ENCODE assay signal across 1 cellular context in the genomic region with DNA sequence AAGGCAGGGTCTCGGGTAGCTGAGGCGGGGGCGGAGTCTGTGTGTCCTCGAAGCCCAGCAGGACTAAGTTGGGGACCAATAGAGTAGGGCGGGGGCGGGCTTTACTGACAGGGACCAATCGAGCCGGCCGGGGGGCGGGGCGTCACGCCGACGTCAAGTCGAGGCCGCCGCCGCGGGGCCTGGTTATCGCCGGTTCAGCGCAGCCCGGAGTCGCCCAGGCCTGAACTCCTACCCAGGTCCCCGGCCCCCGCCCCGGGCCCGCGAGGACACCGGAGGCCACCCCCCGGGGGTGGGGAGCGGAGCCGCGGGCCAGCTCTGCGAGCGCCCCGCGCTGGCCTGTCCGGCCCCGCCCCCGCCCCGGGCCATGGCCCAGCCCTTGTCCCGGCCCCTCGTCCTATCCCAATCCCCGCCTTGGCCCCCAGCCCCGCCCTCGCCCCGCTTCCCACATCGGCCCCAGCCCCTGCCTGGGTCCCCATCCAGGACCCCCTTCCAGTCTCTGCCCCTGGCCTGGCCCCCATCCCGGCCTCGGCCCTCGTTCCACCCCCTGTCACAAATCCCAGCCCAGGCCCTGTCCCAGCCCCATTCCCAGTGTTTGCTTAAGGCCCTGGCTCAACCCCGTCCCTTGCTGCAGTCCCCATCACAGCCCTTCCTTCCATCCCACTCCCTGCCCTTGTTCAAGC.
TF ChIP-seq lines count a peak whose summit lies in the region.

TSS of gene TMEM8B (plus strand) at position 145 of the 680 bp plus-strand sequence. CDS start at position 365, 220 bp downstream.

TF ChIP-seq in HepG2, 621 proteins besides CTCF, POLR2A, EP300 and RAD21 (continued from another document):
- TF ChIP-seq, protein P1, sequence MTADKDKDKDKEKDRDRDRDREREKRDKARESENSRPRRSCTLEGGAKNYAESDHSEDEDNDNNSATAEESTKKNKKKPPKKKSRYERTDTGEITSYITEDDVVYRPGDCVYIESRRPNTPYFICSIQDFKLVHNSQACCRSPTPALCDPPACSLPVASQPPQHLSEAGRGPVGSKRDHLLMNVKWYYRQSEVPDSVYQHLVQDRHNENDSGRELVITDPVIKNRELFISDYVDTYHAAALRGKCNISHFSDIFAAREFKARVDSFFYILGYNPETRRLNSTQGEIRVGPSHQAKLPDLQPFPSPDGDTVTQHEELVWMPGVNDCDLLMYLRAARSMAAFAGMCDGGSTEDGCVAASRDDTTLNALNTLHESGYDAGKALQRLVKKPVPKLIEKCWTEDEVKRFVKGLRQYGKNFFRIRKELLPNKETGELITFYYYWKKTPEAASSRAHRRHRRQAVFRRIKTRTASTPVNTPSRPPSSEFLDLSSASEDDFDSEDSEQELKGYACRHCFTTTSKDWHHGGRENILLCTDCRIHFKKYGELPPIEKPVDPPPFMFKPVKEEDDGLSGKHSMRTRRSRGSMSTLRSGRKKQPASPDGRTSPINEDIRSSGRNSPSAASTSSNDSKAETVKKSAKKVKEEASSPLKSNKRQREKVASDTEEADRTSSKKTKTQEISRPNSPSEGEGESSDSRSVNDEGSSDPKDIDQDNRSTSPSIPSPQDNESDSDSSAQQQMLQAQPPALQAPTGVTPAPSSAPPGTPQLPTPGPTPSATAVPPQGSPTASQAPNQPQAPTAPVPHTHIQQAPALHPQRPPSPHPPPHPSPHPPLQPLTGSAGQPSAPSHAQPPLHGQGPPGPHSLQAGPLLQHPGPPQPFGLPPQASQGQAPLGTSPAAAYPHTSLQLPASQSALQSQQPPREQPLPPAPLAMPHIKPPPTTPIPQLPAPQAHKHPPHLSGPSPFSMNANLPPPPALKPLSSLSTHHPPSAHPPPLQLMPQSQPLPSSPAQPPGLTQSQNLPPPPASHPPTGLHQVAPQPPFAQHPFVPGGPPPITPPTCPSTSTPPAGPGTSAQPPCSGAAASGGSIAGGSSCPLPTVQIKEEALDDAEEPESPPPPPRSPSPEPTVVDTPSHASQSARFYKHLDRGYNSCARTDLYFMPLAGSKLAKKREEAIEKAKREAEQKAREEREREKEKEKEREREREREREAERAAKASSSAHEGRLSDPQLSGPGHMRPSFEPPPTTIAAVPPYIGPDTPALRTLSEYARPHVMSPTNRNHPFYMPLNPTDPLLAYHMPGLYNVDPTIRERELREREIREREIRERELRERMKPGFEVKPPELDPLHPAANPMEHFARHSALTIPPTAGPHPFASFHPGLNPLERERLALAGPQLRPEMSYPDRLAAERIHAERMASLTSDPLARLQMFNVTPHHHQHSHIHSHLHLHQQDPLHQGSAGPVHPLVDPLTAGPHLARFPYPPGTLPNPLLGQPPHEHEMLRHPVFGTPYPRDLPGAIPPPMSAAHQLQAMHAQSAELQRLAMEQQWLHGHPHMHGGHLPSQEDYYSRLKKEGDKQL (CRISPR knock-in tag; IDR thresholded peaks at IDR 0.05; ENCODE audit: low read depth), result no peak
- no peak for TF ChIP-seq MZF1 (CRISPR knock-in tag; IDR thresholded peaks at IDR 0.05; ENCODE audit: borderline replicate concordance)
- no peak for TF ChIP-seq ZNF441 (CRISPR knock-in tag; IDR thresholded peaks at IDR 0.05; ENCODE audit: borderline replicate concordance)
- TF ChIP-seq EHMT2 (IDR thresholded peaks at IDR 0.05; ENCODE audit: borderline replicate concordance, low read depth, low read length), result no peak
- TF ChIP-seq ZNF567 (CRISPR knock-in tag; IDR thresholded peaks at IDR 0.05; ENCODE audit: borderline replicate concordance), result no peak
- TF ChIP-seq ZMAT3 (CRISPR knock-in tag; conservative IDR thresholded peaks at IDR 0.05), result peak; percentile 62; the same call in 1 of the 2 replicates
- no peak for TF ChIP-seq GMEB2 (CRISPR knock-in tag; IDR thresholded peaks at IDR 0.05; ENCODE audit: low read depth)
- TF ChIP-seq CREB1 (IDR thresholded peaks at IDR 0.05), result peak; percentile 76
- TF ChIP-seq CREB1 (CRISPR knock-in tag; IDR thresholded peaks at IDR 0.05), result no peak
- 0 out of 2 replicates have a peak, but pooled peaks have one; percentile 17 for TF ChIP-seq PATZ1 (CRISPR knock-in tag; IDR thresholded peaks at IDR 0.05)
- TF ChIP-seq ZNF44 (CRISPR knock-in tag; IDR thresholded peaks at IDR 0.05), result no peak
- no peak for TF ChIP-seq RBM39 (IDR thresholded peaks at IDR 0.05; ENCODE audit: low read depth, low read length, poor library complexity, severe bottlenecking)
- peak; percentile 61; the same call in 1 of the 2 replicates for TF ChIP-seq KDM2A (CRISPR knock-in tag; IDR thresholded peaks at IDR 0.05; ENCODE audit: borderline replicate concordance, low read depth)
- no peak for TF ChIP-seq HMG20B (CRISPR knock-in tag; conservative IDR thresholded peaks at IDR 0.05)
- TF ChIP-seq ZNF383 (CRISPR knock-in tag; IDR thresholded peaks at IDR 0.05; ENCODE audit: borderline replicate concordance), result no peak
- TF ChIP-seq ZNF761 (CRISPR knock-in tag; conservative IDR thresholded peaks at IDR 0.05), result no peak
- TF ChIP-seq MTF1 (CRISPR knock-in tag; IDR thresholded peaks at IDR 0.05), result no peak
- TF ChIP-seq ZNF777 (CRISPR knock-in tag; IDR thresholded peaks at IDR 0.05), result no peak
- no peak for TF ChIP-seq EED (CRISPR knock-in tag; IDR thresholded peaks at IDR 0.05)
- TF ChIP-seq SPEN (CRISPR knock-in tag; IDR thresholded peaks at IDR 0.05; ENCODE audit: low read depth), result peak; percentile 38
- peak; percentile 78 for TF ChIP-seq NFYB (CRISPR knock-in tag; IDR thresholded peaks at IDR 0.05)
- 0 out of 2 replicates have a peak, but pooled peaks have one; percentile 4 for TF ChIP-seq TOPORS (CRISPR knock-in tag; IDR thresholded peaks at IDR 0.05)
- no peak for TF ChIP-seq ZNF431 (CRISPR knock-in tag; IDR thresholded peaks at IDR 0.05; ENCODE audit: borderline replicate concordance, low read depth)
- peak; percentile 73 for TF ChIP-seq ZFX (CRISPR knock-in tag; IDR thresholded peaks at IDR 0.05; ENCODE audit: low read depth)
- no peak for TF ChIP-seq ZNF354B (CRISPR knock-in tag; IDR thresholded peaks at IDR 0.05)
- TF ChIP-seq ZNF891 (CRISPR knock-in tag; IDR thresholded peaks at IDR 0.05), result 0 out of 2 replicates have a peak, but pooled peaks have one; percentile 54
- peak; percentile 40; the same call in 1 of the 2 replicates for TF ChIP-seq MEIS2 (CRISPR knock-in tag; IDR thresholded peaks at IDR 0.05)
- TF ChIP-seq ZFP90 (CRISPR knock-in tag; IDR thresholded peaks at IDR 0.05; ENCODE audit: borderline replicate concordance), result no peak
- TF ChIP-seq ZFY (CRISPR knock-in tag; IDR thresholded peaks at IDR 0.05), result peak; percentile 88
- TF ChIP-seq PBX3 (CRISPR knock-in tag; IDR thresholded peaks at IDR 0.05; ENCODE audit: borderline replicate concordance), result no peak
- 0 out of 2 replicates have a peak, but pooled peaks have one; percentile 57 for TF ChIP-seq ZNF746 (CRISPR knock-in tag; IDR thresholded peaks at IDR 0.05)
- TF ChIP-seq ZNF121 (CRISPR knock-in tag; IDR thresholded peaks at IDR 0.05), result no peak
- peak; percentile 30; the same call in 1 of the 2 replicates for TF ChIP-seq YEATS4 (CRISPR knock-in tag; IDR thresholded peaks at IDR 0.05; ENCODE audit: borderline replicate concordance)
- peak; percentile 65 for TF ChIP-seq PHF8 (CRISPR knock-in tag; IDR thresholded peaks at IDR 0.05)
- TF ChIP-seq MAFF (IDR thresholded peaks at IDR 0.05; ENCODE audit: low read depth, low read length), result no peak
- no peak for TF ChIP-seq PAF1 (CRISPR knock-in tag; IDR thresholded peaks at IDR 0.05)
- peak; percentile 23; the same call in 1 of the 2 replicates for TF ChIP-seq ZNF768 (CRISPR knock-in tag; IDR thresholded peaks at IDR 0.05)
TF ChIP-seq in HepG2: peak in this region for 27.
